ENCODE assay signal across 10 cellular contexts in the genomic region with DNA sequence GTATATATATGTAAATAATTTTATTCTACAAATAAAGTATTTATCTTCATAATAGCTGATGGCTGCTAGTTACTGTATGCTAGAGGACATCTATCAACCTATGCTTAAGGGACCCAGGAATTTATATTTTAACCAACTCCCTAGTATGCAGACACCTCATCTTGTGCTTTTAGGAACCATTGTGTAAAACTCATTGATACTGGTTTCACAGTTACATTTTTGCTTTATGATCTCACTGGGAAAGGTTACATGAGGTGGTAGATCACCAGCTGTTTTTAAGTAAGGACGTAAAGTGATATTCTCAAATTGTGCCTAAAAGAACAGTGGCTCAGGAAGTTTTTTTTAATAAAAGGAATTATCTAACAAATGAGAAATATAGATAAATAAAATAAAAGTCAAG. TPM values are rescaled to one million over a fixed set of nuclear protein-coding genes. Genes with fewer than 3 reads are reported as not detected.
DNase-seq lines count a peak whose midpoint lies in the region; ATAC-seq and TF ChIP-seq lines count a peak whose summit lies in the region.
"Had no signal": no experiment of that assay in that cellular context is flagged by ENCODE, and none has a peak within 500 bp of the region (broad histone marks: within the 10 kb centered on the region; RNA-seq: fewer than 3 reads in every experiment).

No MANE protein-coding gene starts in this region.

- TF ChIP-seq RAD21 in HCT116 (IDR thresholded peaks at IDR 0.05; ENCODE audit: low read depth) = no peak; the same call in 1 of the 2 replicates

- no peak overlapping the region for H2AFZ ChIP-seq in ACC112 (ENCODE audit: low read length, unreplicated experiment)
- H2AFZ ChIP-seq in HCT116 (ENCODE audit: low read depth, low read length, poor library complexity, severe bottlenecking) = no peak overlapping the region

- H3K4me3 ChIP-seq in ACC112 (ENCODE audit: low read depth, low read length) = no peak overlapping the region
- H3K4me3 ChIP-seq in HCT116 (replicated peaks in 1 of 2; ENCODE audit: low read depth in 1 of 2, low read length in 2 of 2) = no peak overlapping the region
- H3K4me3 ChIP-seq: K562 had no signal

- RAD21 ChIA-PET in HCT116 (lab: Charles Lee; ENCODE audit: low non-redundant PET in 1 of 2, low total read pairs in 2 of 2, uncharacterized antibody in 2 of 2, unreplicated experiment in 2 of 2) = no interaction called here

- H3K27me3 ChIP-seq in ACC112 (ENCODE audit: insufficient read depth, low read length) (no peaks in the 10 kb centered on the region), HCT116 (ENCODE audit: insufficient read depth, low read length) (no peaks in the 10 kb centered on the region), foreskin keratinocyte (no peaks in the 10 kb centered on the region)

- POLR2A ChIA-PET in HCT116 (lab: Charles Lee) = interaction anchor here (1.5 to 9.8 kb wide), 3 partner anchors 19 to 77 kb away, joined by 8 to 132 read pairs (median 8); no protein-coding TSS in a partner anchor

- H3K4me1 ChIP-seq in ACC112 (ENCODE audit: control insufficient read depth, insufficient read depth, low read length, unreplicated experiment) (peaks cover 49% of the 10 kb centered on the region), HCT116 (ENCODE audit: control insufficient read depth in 1 of 2, insufficient read depth in 2 of 2, low read length in 2 of 2) (peaks cover 53 to 74% of the 10 kb centered on the region in 2 experiments), foreskin keratinocyte (peaks cover 36% of the 10 kb centered on the region)

- H3K9me3 Mint-ChIP-seq in activated naive CD4-positive, alpha-beta T cell treated with anti-CD3 and anti-CD28 coated beads, Interleukin-2, amount 50 U/mL, for 72 hours = peaks cover 5% of the 10 kb centered on the region in 2 donors

- CTCF ChIA-PET in HCT116 (lab: Charles Lee) = interaction anchor here (1.1 to 3.5 kb wide), 2 partner anchors 11 kb away, joined by 5 to 14 read pairs; no protein-coding TSS in a partner anchor

- ATAC-seq in HCT116 (peak; percentile 25; the same call in 1 of the 2 replicates), foreskin keratinocyte (peak; percentile 74), Right ventricle myocardium inferior (no peak)
- peak; percentile 59 to 61 for ATAC-seq in activated naive CD4-positive, alpha-beta T cell treated with anti-CD3 and anti-CD28 coated beads, Interleukin-2, amount 50 U/mL, for 72 hours
- ATAC-seq: K562 had no signal

- H3K9me3 ChIP-seq in HCT116 (ENCODE audit: control insufficient read depth in 1 of 2, insufficient read depth in 1 of 2, low read depth in 1 of 2, low read length in 2 of 2) = no peaks in the 10 kb centered on the region; a peak in 1 of 4 replicates

- DNase-seq in HCT116 (ENCODE audit: low read depth, low spot score) (no peak), foreskin keratinocyte (peak; percentile 83 to 94), NCI-H446 (lab: John Stamatoyannopoulos, UW) (no peak), Right ventricle myocardium inferior (ENCODE audit: missing footprints) (no peak), NCI-H1105 treated with DMSO at 0.1 percent for 48 hours (lab: John Stamatoyannopoulos, UW) (no peak), NCI-H1930 (lab: John Stamatoyannopoulos, UW) (no peak)
- no peak for DNase-seq in activated naive CD4-positive, alpha-beta T cell treated with anti-CD3 and anti-CD28 coated beads, Interleukin-2, amount 50 U/mL, for 72 hours (ENCODE audit: low spot score in 2 of 2)
- DNase-seq: NCI-H526 treated with DMSO at 0.1 percent for 48 hours had no signal

- H3K27ac ChIP-seq in ACC112 (ENCODE audit: low read depth, low read length) (peak overlapping the region; percentile 99), HCT116 (ENCODE audit: low read depth, low read length) (peak overlapping the region; percentile 84), foreskin keratinocyte (peak overlapping the region; percentile 99)

- H3K27ac Mint-ChIP-seq in activated naive CD4-positive, alpha-beta T cell treated with anti-CD3 and anti-CD28 coated beads, Interleukin-2, amount 50 U/mL, for 72 hours = peak overlapping the region; percentile 98 to 99

- TF ChIP-seq CTCF in HCT116 (IDR thresholded peaks at IDR 0.05 in 2 of 3, conservative IDR thresholded peaks at IDR 0.05 in 1 of 3; ENCODE audit: borderline replicate concordance in 1 of 3, insufficient read depth in 1 of 3, low read depth in 2 of 3, low read length in 2 of 3) (no peak), foreskin keratinocyte (conservative IDR thresholded peaks at IDR 0.05) (no peak)

- H4K20me1 ChIP-seq in HCT116 (ENCODE audit: insufficient read depth) = no peaks in the 10 kb centered on the region

- peak overlapping the region; percentile 60 for H3K4me2 ChIP-seq in HCT116 (ENCODE audit: low read length)

- BruUV-seq in HCT116 (replicated peaks; lab: Mats Ljungman, UMichigan) = no TSS peak

- H3K79me2 ChIP-seq in ACC112 (ENCODE audit: control insufficient read depth, insufficient read depth, low read length, unreplicated experiment) (peaks cover 18% of the 10 kb centered on the region), HCT116 (ENCODE audit: insufficient read depth, low read length) (peaks cover 40% of the 10 kb centered on the region)

- peaks cover 39 to 60% of the 10 kb centered on the region in 2 donors for H3K36me3 Mint-ChIP-seq in activated naive CD4-positive, alpha-beta T cell treated with anti-CD3 and anti-CD28 coated beads, Interleukin-2, amount 50 U/mL, for 72 hours

- H3K36me3 ChIP-seq in ACC112 (ENCODE audit: insufficient read depth, low read length) (peaks cover 17% of the 10 kb centered on the region), HCT116 (ENCODE audit: control insufficient read depth in 1 of 2, insufficient read depth in 2 of 2, low read length in 2 of 2) (peaks cover 0 to 30% of the 10 kb centered on the region in 2 experiments; a peak in 2 of 4 replicates)

- TF ChIP-seq POLR2A in HCT116 (IDR thresholded peaks at IDR 0.05; ENCODE audit: borderline replicate concordance, extremely low read depth, insufficient read depth, insufficient read length) = no peak

- no peaks in the 10 kb centered on the region for H3K9me2 ChIP-seq in HCT116 (ENCODE audit: insufficient read depth)

- intact Hi-C loops in HCT116 (cut with micrococcal nuclease) (no loop called here), Right ventricle myocardium inferior (cut with DNase I) (no loop called here)

- peak overlapping the region; percentile 66 for H3K9ac ChIP-seq in HCT116 (ENCODE audit: low read length)

TF ChIP-seq in HCT116, 20 proteins besides CTCF, POLR2A, EP300 and RAD21:
- TF ChIP-seq ZNF274 (IDR thresholded peaks at IDR 0.05; ENCODE audit: low read depth, low read length) = no peak
- TF ChIP-seq ZFX (IDR thresholded peaks at IDR 0.05) = no peak
- TF ChIP-seq FOSL1 (IDR thresholded peaks at IDR 0.05; ENCODE audit: low read depth) = peak; percentile 38; the same call in 1 of the 2 replicates
- TF ChIP-seq SP1 (IDR thresholded peaks at IDR 0.05; ENCODE audit: low read depth) = peak; percentile 62; the same call in 1 of the 2 replicates
- TF ChIP-seq YY1 (IDR thresholded peaks at IDR 0.05; ENCODE audit: extremely low read depth, insufficient replicate concordance, low read depth, low read length) = no peak
- TF ChIP-seq JUND (IDR thresholded peaks at IDR 0.05) = peak; percentile 38; the same call in 1 of the 2 replicates
- TF ChIP-seq SIN3A (IDR thresholded peaks at IDR 0.05; ENCODE audit: low read depth) = no peak
- TF ChIP-seq CEBPB (IDR thresholded peaks at IDR 0.05; ENCODE audit: low read depth) = peak; percentile 48; the same call in 1 of the 2 replicates
- no peak for TF ChIP-seq ELF1 (IDR thresholded peaks at IDR 0.05; ENCODE audit: borderline replicate concordance, low read depth)
- TF ChIP-seq, protein P1, sequence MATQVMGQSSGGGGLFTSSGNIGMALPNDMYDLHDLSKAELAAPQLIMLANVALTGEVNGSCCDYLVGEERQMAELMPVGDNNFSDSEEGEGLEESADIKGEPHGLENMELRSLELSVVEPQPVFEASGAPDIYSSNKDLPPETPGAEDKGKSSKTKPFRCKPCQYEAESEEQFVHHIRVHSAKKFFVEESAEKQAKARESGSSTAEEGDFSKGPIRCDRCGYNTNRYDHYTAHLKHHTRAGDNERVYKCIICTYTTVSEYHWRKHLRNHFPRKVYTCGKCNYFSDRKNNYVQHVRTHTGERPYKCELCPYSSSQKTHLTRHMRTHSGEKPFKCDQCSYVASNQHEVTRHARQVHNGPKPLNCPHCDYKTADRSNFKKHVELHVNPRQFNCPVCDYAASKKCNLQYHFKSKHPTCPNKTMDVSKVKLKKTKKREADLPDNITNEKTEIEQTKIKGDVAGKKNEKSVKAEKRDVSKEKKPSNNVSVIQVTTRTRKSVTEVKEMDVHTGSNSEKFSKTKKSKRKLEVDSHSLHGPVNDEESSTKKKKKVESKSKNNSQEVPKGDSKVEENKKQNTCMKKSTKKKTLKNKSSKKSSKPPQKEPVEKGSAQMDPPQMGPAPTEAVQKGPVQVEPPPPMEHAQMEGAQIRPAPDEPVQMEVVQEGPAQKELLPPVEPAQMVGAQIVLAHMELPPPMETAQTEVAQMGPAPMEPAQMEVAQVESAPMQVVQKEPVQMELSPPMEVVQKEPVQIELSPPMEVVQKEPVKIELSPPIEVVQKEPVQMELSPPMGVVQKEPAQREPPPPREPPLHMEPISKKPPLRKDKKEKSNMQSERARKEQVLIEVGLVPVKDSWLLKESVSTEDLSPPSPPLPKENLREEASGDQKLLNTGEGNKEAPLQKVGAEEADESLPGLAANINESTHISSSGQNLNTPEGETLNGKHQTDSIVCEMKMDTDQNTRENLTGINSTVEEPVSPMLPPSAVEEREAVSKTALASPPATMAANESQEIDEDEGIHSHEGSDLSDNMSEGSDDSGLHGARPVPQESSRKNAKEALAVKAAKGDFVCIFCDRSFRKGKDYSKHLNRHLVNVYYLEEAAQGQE (IDR thresholded peaks at IDR 0.05; ENCODE audit: low read depth) = no peak

RNA-seq across cellular contexts. Expression of a gene that starts 56.4 kb away (rescaled TPM):
- total RNA-seq in HCT116 (2021; ENCODE audit: unreplicated experiment) (366 TPM), foreskin keratinocyte (141 and 161 TPM in 2 replicates), Right ventricle myocardium inferior (50.6 TPM)
- 92.7 and 130 TPM in 2 replicates for polyA plus RNA-seq in HCT116 (2012)
- total RNA-seq in activated naive CD4-positive, alpha-beta T cell treated with anti-CD3 and anti-CD28 coated beads, Interleukin-2, amount 50 U/mL, for 72 hours = 100 to 1,000 TPM; 344 to 725 TPM
- polyA plus RNA-seq in foreskin keratinocyte = 77.5 and 79.2 TPM in 2 replicates

RNA-seq across cellular contexts. Expression of a gene that starts 56.6 kb away (rescaled TPM):
- total RNA-seq in HCT116 (2021; ENCODE audit: unreplicated experiment) (59.6 TPM), foreskin keratinocyte (24.9 and 38.2 TPM in 2 replicates), Right ventricle myocardium inferior (10.2 TPM)
- 66.3 and 70.0 TPM in 2 replicates for polyA plus RNA-seq in HCT116 (2012)
- 10 to 100 TPM; 18.9 to 42.8 TPM for total RNA-seq in activated naive CD4-positive, alpha-beta T cell treated with anti-CD3 and anti-CD28 coated beads, Interleukin-2, amount 50 U/mL, for 72 hours
- 58.5 and 62.5 TPM in 2 replicates for polyA plus RNA-seq in foreskin keratinocyte

Comparison
In these comparisons a context has a peak if more than half of its experiments do, and no peak if none do; other contexts are left out.
1. DNase-seq: peak in foreskin keratinocyte (2 of 2); none in HCT116 (single experiment), activated naive CD4-positive, alpha-beta T cell treated with anti-CD3 and anti-CD28 coated beads, Interleukin-2, amount 50 U/mL, for 72 hours (0 of 2), NCI-H446 (0 of 2), Right ventricle myocardium inferior (single experiment), NCI-H1105 treated with DMSO at 0.1 percent for 48 hours (single experiment) and NCI-H1930 (0 of 2).
2. Peak in every context shown above with its lines, with median percentiles within 50 percentile points of each other: H3K27ac ChIP-seq.